18 cellular contexts compared by ENCODE assay signal in genomic region chr11:14748093-14748492, GRCh38.
DNase-seq lines count a peak whose midpoint lies in the region; ATAC-seq, FAIRE-seq and TF ChIP-seq lines count a peak whose summit lies in the region.
"Had no signal": no experiment of that assay in that cellular context is flagged by ENCODE, and none has a peak within 500 bp of the region (broad histone marks: within the 10 kb centered on the region; RNA-seq: fewer than 3 reads in every experiment).

No MANE protein-coding gene starts in this region.

- TF ChIP-seq CTCF in OCI-LY1 (IDR thresholded peaks at IDR 0.05; ENCODE audit: low read length) = no peak

- FAIRE-seq in islet of Langerhans (lab: Jason Lieb, UNC) = peak; percentile 36
- FAIRE-seq: GM12878, GM18507, HepG2, HTR-8/SVneo had no signal

- no peaks in the 10 kb centered on the region for H3K36me3 ChIP-seq in OCI-LY1 (ENCODE audit: insufficient read depth, low read length)

- H3K4me2 ChIP-seq in OCI-LY1 (ENCODE audit: low read length) = no peak overlapping the region
- H3K4me2 ChIP-seq: BLaER1 treated with 17β-estradiol and CSF1 and Interleukin-3, amounts not matched to agents 10 nM and 100 nM had no signal

- H3K4me3 ChIP-seq in OCI-LY1 (ENCODE audit: low read depth, low read length, poor library complexity, severe bottlenecking) = no peak overlapping the region
- H3K4me3 ChIP-seq: BLaER1 treated with 17β-estradiol and CSF1 and Interleukin-3, amounts not matched to agents 10 nM and 100 nM; GM12878 had no signal

- no peak for ATAC-seq in activated CD8-positive, alpha-beta memory T cell treated with anti-CD3 and anti-CD28 coated beads, Interleukin-2, amount 10 ng/mL, durations not matched to agents 7 days and 5 days
- ATAC-seq in GM19351 (IDR thresholded peaks at IDR 0.05; ENCODE audit: unreplicated experiment) = no peak
- ATAC-seq: GM12878, HepG2 had no signal

- H3K9ac ChIP-seq in OCI-LY1 (ENCODE audit: low read length) = no peak overlapping the region
- H3K9ac ChIP-seq: BLaER1 treated with 17β-estradiol and CSF1 and Interleukin-3, amounts not matched to agents 10 nM and 100 nM had no signal

- H3K9me3 Mint-ChIP-seq in activated naive CD8-positive, alpha-beta T cell (ENCODE audit: low read depth) = peaks cover 14% of the 10 kb centered on the region
- peaks cover 10% of the 10 kb centered on the region for H3K9me3 Mint-ChIP-seq in activated naive CD8-positive, alpha-beta T cell treated with anti-CD3 and anti-CD28 coated beads for 36 hours
- no peaks in the 10 kb centered on the region for H3K9me3 Mint-ChIP-seq in activated CD8-positive, alpha-beta memory T cell treated with anti-CD3 and anti-CD28 coated beads, Interleukin-2, amount 10 ng/mL, durations not matched to agents 7 days and 5 days (ENCODE audit: low read depth)

- H3K4me1 ChIP-seq in OCI-LY1 (ENCODE audit: insufficient read depth, low read length, severe bottlenecking) = peaks cover 37% of the 10 kb centered on the region

- H3K79me2 ChIP-seq in OCI-LY1 (ENCODE audit: insufficient read depth, low read length) = no peaks in the 10 kb centered on the region

- H2AFZ ChIP-seq in OCI-LY1 (ENCODE audit: low read length) = 0 out of 2 replicates have a peak overlapping the region, but pooled peaks have one; percentile 41

- no peak for DNase-seq in activated naive CD8-positive, alpha-beta T cell treated with anti-CD3 and anti-CD28 coated beads for 36 hours
- no peak for DNase-seq in SIG-M5 (lab: John Stamatoyannopoulos, UW)
- DNase-seq in activated CD8-positive, alpha-beta memory T cell treated with anti-CD3 and anti-CD28 coated beads, Interleukin-2, amount 10 ng/mL, durations not matched to agents 7 days and 5 days = no peak
- DNase-seq: 8988T; ACHN; CD4-positive, CD25-positive, alpha-beta regulatory T cell; DMS79; GOT3; H9 had no signal

- H3K4me1 Mint-ChIP-seq in activated naive CD8-positive, alpha-beta T cell (ENCODE audit: low read depth) = peaks cover 68% of the 10 kb centered on the region
- peaks cover 62% of the 10 kb centered on the region for H3K4me1 Mint-ChIP-seq in activated naive CD8-positive, alpha-beta T cell treated with anti-CD3 and anti-CD28 coated beads for 36 hours
- H3K4me1 Mint-ChIP-seq in activated CD8-positive, alpha-beta memory T cell treated with anti-CD3 and anti-CD28 coated beads, Interleukin-2, amount 10 ng/mL, durations not matched to agents 7 days and 5 days = peaks cover 48% of the 10 kb centered on the region

- no peaks in the 10 kb centered on the region for H4K20me1 ChIP-seq in OCI-LY1 (ENCODE audit: insufficient read depth, low read length)

- peaks cover 28% of the 10 kb centered on the region for H3K36me3 Mint-ChIP-seq in activated naive CD8-positive, alpha-beta T cell
- H3K36me3 Mint-ChIP-seq in activated naive CD8-positive, alpha-beta T cell treated with anti-CD3 and anti-CD28 coated beads for 36 hours = peaks cover 44% of the 10 kb centered on the region
- peaks cover 39% of the 10 kb centered on the region for H3K36me3 Mint-ChIP-seq in activated CD8-positive, alpha-beta memory T cell treated with anti-CD3 and anti-CD28 coated beads, Interleukin-2, amount 10 ng/mL, durations not matched to agents 7 days and 5 days

- H3K27ac Mint-ChIP-seq in activated naive CD8-positive, alpha-beta T cell = peak overlapping the region; percentile 28
- no peak overlapping the region for H3K27ac Mint-ChIP-seq in activated naive CD8-positive, alpha-beta T cell treated with anti-CD3 and anti-CD28 coated beads for 36 hours
- H3K27ac Mint-ChIP-seq in activated CD8-positive, alpha-beta memory T cell treated with anti-CD3 and anti-CD28 coated beads, Interleukin-2, amount 10 ng/mL, durations not matched to agents 7 days and 5 days = no peak overlapping the region
- H3K27ac Mint-ChIP-seq: H9 had no signal

- no peaks in the 10 kb centered on the region for H3K9me2 ChIP-seq in OCI-LY1 (ENCODE audit: low read depth, low read length)

- H3K27ac ChIP-seq in OCI-LY1 (ENCODE audit: low read depth, low read length, poor library complexity, severe bottlenecking) = no peak overlapping the region
- H3K27ac ChIP-seq: BLaER1 treated with 17β-estradiol and CSF1 and Interleukin-3, amounts not matched to agents 10 nM and 100 nM had no signal

- no peak overlapping the region for H3K4me3 Mint-ChIP-seq in activated naive CD8-positive, alpha-beta T cell
- no peak overlapping the region for H3K4me3 Mint-ChIP-seq in activated naive CD8-positive, alpha-beta T cell treated with anti-CD3 and anti-CD28 coated beads for 36 hours
- no peak overlapping the region for H3K4me3 Mint-ChIP-seq in activated CD8-positive, alpha-beta memory T cell treated with anti-CD3 and anti-CD28 coated beads, Interleukin-2, amount 10 ng/mL, durations not matched to agents 7 days and 5 days
- H3K4me3 Mint-ChIP-seq: H9 had no signal

- CTCF ChIA-PET in activated CD8-positive, alpha-beta memory T cell treated with anti-CD3 and anti-CD28 coated beads, Interleukin-2, amount 10 ng/mL, durations not matched to agents 7 days and 5 days (lab: Charles Lee) = no interaction called here

- H3K27me3 ChIP-seq in OCI-LY1 (ENCODE audit: insufficient read depth, low read length) = no peaks in the 10 kb centered on the region
- H3K27me3 ChIP-seq: BLaER1 treated with 17β-estradiol and CSF1 and Interleukin-3, amounts not matched to agents 10 nM and 100 nM had no signal

- H3K9me3 ChIP-seq in OCI-LY1 (ENCODE audit: low read length) = no peaks in the 10 kb centered on the region

- H3F3A ChIP-seq in OCI-LY1 (ENCODE audit: insufficient read depth, low read length) = no peaks in the 10 kb centered on the region

- H3K27me3 Mint-ChIP-seq in activated naive CD8-positive, alpha-beta T cell = no peaks in the 10 kb centered on the region
- no peaks in the 10 kb centered on the region for H3K27me3 Mint-ChIP-seq in activated naive CD8-positive, alpha-beta T cell treated with anti-CD3 and anti-CD28 coated beads for 36 hours
- H3K27me3 Mint-ChIP-seq in activated CD8-positive, alpha-beta memory T cell treated with anti-CD3 and anti-CD28 coated beads, Interleukin-2, amount 10 ng/mL, durations not matched to agents 7 days and 5 days = no peaks in the 10 kb centered on the region
